In the genomic region with DNA sequence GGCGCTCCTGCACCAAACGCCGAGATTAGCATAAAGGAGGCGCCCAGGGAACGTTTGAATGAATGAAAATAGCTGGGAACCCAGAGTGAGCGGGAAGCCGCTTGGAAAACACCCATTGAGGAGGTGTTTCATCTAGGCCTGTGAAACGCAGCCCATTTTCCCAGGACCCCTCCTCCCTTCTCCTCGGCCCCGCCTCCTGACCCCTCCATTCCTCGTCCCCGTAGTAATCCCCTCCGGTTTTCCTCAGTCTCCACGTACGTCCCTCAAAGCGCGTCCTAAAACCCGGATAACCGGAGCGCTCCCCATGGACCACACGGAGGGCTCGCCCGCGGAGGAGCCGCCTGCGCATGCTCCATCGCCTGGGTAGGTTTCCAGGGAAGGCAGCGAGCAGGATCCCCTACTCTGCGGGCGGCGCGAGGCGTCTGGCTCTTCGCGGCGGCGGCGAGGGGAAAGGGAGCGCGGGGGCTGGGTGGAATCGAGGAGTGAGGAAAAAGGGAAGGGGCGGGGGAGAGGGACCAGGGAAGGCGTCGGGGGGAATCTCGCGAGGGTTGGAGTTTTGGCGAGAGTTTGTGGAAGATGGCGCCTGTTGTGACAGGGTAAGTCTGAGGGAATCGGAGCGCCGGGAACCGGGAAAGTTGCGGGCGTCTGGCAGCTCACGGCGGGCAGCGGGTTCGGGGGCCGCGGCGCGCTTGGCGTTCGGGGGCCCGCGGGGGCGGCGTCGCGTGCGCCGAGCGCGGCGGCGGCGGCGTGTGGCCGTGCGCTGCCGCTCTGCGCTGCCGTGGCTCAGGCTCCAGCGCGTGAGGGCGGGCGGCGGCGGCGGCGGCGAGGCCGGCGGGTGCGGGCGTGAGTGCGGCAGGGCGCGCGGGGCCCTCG, we compare ENCODE assay signal across 1 cellular context.
TF ChIP-seq lines count a peak whose summit lies in the region.

A gene (plus strand): TSS at position 562 of the 873 bp plus-strand sequence. CDS start 15 bp downstream, at position 577.

TF ChIP-seq in HepG2, 621 proteins besides CTCF, POLR2A, EP300 and RAD21 (continued from another document and continues in another):
- no peak for TF ChIP-seq ZIK1 (CRISPR knock-in tag; IDR thresholded peaks at IDR 0.05; ENCODE audit: borderline replicate concordance, low read depth)
- no peak for TF ChIP-seq SNAPC2 (CRISPR knock-in tag; IDR thresholded peaks at IDR 0.05)
- peak; percentile 95 for TF ChIP-seq MAZ (IDR thresholded peaks at IDR 0.05; ENCODE audit: borderline replicate concordance, low read depth, low read length)
- TF ChIP-seq MAZ (CRISPR knock-in tag; IDR thresholded peaks at IDR 0.05; ENCODE audit: low read depth): peak; percentile 44; the same call in 1 of the 2 replicates
- TF ChIP-seq ZSCAN25 (CRISPR knock-in tag; IDR thresholded peaks at IDR 0.05): no peak
- TF ChIP-seq ZFP36 (IDR thresholded peaks at IDR 0.05; ENCODE audit: borderline replicate concordance, low read depth, low read length, partially characterized antibody): no peak
- TF ChIP-seq KAT8 (CRISPR knock-in tag; IDR thresholded peaks at IDR 0.05): peak; percentile 77
- TF ChIP-seq MLLT10 (CRISPR knock-in tag; IDR thresholded peaks at IDR 0.05): no peak
- TF ChIP-seq REL (CRISPR knock-in tag; conservative IDR thresholded peaks at IDR 0.05): 0 out of 2 replicates have a peak, but pooled peaks have one; percentile 37
- TF ChIP-seq BCL6 (CRISPR knock-in tag; IDR thresholded peaks at IDR 0.05): peak; percentile 84
- TF ChIP-seq, protein P1, sequence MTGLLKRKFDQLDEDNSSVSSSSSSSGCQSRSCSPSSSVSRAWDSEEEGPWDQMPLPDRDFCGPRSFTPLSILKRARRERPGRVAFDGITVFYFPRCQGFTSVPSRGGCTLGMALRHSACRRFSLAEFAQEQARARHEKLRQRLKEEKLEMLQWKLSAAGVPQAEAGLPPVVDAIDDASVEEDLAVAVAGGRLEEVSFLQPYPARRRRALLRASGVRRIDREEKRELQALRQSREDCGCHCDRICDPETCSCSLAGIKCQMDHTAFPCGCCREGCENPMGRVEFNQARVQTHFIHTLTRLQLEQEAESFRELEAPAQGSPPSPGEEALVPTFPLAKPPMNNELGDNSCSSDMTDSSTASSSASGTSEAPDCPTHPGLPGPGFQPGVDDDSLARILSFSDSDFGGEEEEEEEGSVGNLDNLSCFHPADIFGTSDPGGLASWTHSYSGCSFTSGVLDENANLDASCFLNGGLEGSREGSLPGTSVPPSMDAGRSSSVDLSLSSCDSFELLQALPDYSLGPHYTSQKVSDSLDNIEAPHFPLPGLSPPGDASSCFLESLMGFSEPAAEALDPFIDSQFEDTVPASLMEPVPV (CRISPR knock-in tag; IDR thresholded peaks at IDR 0.05): peak; percentile 52
- no peak for TF ChIP-seq TOE1 (CRISPR knock-in tag; IDR thresholded peaks at IDR 0.05)
- TF ChIP-seq SIN3B (IDR thresholded peaks at IDR 0.05; ENCODE audit: low read length): peak; percentile 78; the same call in 1 of the 2 replicates
- TF ChIP-seq, protein P2, sequence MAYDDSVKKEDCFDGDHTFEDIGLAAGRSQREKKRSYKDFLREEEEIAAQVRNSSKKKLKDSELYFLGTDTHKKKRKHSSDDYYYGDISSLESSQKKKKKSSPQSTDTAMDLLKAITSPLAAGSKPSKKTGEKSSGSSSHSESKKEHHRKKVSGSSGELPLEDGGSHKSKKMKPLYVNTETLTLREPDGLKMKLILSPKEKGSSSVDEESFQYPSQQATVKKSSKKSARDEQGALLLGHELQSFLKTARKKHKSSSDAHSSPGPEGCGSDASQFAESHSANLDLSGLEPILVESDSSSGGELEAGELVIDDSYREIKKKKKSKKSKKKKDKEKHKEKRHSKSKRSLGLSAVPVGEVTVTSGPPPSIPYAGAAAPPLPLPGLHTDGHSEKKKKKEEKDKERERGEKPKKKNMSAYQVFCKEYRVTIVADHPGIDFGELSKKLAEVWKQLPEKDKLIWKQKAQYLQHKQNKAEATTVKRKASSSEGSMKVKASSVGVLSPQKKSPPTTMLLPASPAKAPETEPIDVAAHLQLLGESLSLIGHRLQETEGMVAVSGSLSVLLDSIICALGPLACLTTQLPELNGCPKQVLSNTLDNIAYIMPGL (CRISPR knock-in tag; IDR thresholded peaks at IDR 0.05; ENCODE audit: borderline replicate concordance in 1 of 2, low read depth in 1 of 2): peak; percentile 50 to 62; a peak in 3 of 4 replicates
- TF ChIP-seq ISL2 (CRISPR knock-in tag; IDR thresholded peaks at IDR 0.05): no peak; the same call in 1 of the 2 replicates
- TF ChIP-seq, protein P3, sequence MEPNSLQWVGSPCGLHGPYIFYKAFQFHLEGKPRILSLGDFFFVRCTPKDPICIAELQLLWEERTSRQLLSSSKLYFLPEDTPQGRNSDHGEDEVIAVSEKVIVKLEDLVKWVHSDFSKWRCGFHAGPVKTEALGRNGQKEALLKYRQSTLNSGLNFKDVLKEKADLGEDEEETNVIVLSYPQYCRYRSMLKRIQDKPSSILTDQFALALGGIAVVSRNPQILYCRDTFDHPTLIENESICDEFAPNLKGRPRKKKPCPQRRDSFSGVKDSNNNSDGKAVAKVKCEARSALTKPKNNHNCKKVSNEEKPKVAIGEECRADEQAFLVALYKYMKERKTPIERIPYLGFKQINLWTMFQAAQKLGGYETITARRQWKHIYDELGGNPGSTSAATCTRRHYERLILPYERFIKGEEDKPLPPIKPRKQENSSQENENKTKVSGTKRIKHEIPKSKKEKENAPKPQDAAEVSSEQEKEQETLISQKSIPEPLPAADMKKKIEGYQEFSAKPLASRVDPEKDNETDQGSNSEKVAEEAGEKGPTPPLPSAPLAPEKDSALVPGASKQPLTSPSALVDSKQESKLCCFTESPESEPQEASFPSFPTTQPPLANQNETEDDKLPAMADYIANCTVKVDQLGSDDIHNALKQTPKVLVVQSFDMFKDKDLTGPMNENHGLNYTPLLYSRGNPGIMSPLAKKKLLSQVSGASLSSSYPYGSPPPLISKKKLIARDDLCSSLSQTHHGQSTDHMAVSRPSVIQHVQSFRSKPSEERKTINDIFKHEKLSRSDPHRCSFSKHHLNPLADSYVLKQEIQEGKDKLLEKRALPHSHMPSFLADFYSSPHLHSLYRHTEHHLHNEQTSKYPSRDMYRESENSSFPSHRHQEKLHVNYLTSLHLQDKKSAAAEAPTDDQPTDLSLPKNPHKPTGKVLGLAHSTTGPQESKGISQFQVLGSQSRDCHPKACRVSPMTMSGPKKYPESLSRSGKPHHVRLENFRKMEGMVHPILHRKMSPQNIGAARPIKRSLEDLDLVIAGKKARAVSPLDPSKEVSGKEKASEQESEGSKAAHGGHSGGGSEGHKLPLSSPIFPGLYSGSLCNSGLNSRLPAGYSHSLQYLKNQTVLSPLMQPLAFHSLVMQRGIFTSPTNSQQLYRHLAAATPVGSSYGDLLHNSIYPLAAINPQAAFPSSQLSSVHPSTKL (CRISPR knock-in tag; IDR thresholded peaks at IDR 0.05): no peak; the same call in 1 of the 2 replicates
- no peak for TF ChIP-seq ZNF678 (CRISPR knock-in tag; IDR thresholded peaks at IDR 0.05)
- TF ChIP-seq ATAD3A (CRISPR knock-in tag; IDR thresholded peaks at IDR 0.05): no peak
- TF ChIP-seq HNRNPUL1 (IDR thresholded peaks at IDR 0.05; ENCODE audit: low read depth, low read length): no peak
- 0 out of 4 replicates have a peak, but pooled peaks of 1 of the 2 experiments have one; percentile 9 for TF ChIP-seq NR2F1 (CRISPR knock-in tag; IDR thresholded peaks at IDR 0.05)
- no peak for TF ChIP-seq SRF (IDR thresholded peaks at IDR 0.05; ENCODE audit: low read depth, low read length)
- TF ChIP-seq ZNF768 (CRISPR knock-in tag; IDR thresholded peaks at IDR 0.05): peak; percentile 52; the same call in 1 of the 2 replicates
- TF ChIP-seq, protein P4, sequence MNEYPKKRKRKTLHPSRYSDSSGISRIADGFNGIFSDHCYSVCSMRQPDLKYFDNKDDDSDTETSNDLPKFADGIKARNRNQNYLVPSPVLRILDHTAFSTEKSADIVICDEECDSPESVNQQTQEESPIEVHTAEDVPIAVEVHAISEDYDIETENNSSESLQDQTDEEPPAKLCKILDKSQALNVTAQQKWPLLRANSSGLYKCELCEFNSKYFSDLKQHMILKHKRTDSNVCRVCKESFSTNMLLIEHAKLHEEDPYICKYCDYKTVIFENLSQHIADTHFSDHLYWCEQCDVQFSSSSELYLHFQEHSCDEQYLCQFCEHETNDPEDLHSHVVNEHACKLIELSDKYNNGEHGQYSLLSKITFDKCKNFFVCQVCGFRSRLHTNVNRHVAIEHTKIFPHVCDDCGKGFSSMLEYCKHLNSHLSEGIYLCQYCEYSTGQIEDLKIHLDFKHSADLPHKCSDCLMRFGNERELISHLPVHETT (CRISPR knock-in tag; conservative IDR thresholded peaks at IDR 0.05): no peak; the same call in 1 of the 2 replicates
- TF ChIP-seq, protein P5, sequence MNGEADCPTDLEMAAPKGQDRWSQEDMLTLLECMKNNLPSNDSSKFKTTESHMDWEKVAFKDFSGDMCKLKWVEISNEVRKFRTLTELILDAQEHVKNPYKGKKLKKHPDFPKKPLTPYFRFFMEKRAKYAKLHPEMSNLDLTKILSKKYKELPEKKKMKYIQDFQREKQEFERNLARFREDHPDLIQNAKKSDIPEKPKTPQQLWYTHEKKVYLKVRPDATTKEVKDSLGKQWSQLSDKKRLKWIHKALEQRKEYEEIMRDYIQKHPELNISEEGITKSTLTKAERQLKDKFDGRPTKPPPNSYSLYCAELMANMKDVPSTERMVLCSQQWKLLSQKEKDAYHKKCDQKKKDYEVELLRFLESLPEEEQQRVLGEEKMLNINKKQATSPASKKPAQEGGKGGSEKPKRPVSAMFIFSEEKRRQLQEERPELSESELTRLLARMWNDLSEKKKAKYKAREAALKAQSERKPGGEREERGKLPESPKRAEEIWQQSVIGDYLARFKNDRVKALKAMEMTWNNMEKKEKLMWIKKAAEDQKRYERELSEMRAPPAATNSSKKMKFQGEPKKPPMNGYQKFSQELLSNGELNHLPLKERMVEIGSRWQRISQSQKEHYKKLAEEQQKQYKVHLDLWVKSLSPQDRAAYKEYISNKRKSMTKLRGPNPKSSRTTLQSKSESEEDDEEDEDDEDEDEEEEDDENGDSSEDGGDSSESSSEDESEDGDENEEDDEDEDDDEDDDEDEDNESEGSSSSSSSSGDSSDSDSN (CRISPR knock-in tag; IDR thresholded peaks at IDR 0.05): peak; percentile 42
- TF ChIP-seq ZNF598 (CRISPR knock-in tag; IDR thresholded peaks at IDR 0.05; ENCODE audit: borderline replicate concordance): no peak
- TF ChIP-seq TCF7 (IDR thresholded peaks at IDR 0.05; ENCODE audit: low read depth): no peak
- TF ChIP-seq, protein P6, sequence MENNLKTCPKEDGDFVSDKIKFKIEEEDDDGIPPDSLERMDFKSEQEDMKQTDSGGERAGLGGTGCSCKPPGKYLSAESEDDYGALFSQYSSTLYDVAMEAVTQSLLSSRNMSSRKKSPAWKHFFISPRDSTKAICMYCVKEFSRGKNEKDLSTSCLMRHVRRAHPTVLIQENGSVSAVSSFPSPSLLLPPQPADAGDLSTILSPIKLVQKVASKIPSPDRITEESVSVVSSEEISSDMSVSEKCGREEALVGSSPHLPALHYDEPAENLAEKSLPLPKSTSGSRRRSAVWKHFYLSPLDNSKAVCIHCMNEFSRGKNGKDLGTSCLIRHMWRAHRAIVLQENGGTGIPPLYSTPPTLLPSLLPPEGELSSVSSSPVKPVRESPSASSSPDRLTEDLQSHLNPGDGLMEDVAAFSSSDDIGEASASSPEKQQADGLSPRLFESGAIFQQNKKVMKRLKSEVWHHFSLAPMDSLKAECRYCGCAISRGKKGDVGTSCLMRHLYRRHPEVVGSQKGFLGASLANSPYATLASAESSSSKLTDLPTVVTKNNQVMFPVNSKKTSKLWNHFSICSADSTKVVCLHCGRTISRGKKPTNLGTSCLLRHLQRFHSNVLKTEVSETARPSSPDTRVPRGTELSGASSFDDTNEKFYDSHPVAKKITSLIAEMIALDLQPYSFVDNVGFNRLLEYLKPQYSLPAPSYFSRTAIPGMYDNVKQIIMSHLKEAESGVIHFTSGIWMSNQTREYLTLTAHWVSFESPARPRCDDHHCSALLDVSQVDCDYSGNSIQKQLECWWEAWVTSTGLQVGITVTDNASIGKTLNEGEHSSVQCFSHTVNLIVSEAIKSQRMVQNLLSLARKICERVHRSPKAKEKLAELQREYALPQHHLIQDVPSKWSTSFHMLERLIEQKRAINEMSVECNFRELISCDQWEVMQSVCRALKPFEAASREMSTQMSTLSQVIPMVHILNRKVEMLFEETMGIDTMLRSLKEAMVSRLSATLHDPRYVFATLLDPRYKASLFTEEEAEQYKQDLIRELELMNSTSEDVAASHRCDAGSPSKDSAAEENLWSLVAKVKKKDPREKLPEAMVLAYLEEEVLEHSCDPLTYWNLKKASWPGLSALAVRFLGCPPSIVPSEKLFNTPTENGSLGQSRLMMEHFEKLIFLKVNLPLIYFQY (CRISPR knock-in tag; IDR thresholded peaks at IDR 0.05; ENCODE audit: borderline replicate concordance): no peak
- TF ChIP-seq ZFYVE20 (CRISPR knock-in tag; IDR thresholded peaks at IDR 0.05; ENCODE audit: borderline replicate concordance, low read depth): no peak
- TF ChIP-seq, protein P7, sequence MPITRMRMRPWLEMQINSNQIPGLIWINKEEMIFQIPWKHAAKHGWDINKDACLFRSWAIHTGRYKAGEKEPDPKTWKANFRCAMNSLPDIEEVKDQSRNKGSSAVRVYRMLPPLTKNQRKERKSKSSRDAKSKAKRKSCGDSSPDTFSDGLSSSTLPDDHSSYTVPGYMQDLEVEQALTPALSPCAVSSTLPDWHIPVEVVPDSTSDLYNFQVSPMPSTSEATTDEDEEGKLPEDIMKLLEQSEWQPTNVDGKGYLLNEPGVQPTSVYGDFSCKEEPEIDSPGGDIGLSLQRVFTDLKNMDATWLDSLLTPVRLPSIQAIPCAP (CRISPR knock-in tag; IDR thresholded peaks at IDR 0.05; ENCODE audit: low read depth): no peak
- TF ChIP-seq TBX2 (CRISPR knock-in tag; IDR thresholded peaks at IDR 0.05; ENCODE audit: borderline replicate concordance): peak; percentile 48
- TF ChIP-seq CBX2 (IDR thresholded peaks at IDR 0.05; ENCODE audit: low read depth, low read length): no peak
- TF ChIP-seq CBX2 (CRISPR knock-in tag; IDR thresholded peaks at IDR 0.05; ENCODE audit: low read depth): no peak
